ENCODE assay signal across 8 cellular contexts in genomic region chr19:40056505-40056904, GRCh38. TPM values are rescaled to one million over a fixed set of nuclear protein-coding genes. Genes with fewer than 3 reads are reported as not detected.
A peak's percentile ranks its signal among the peaks of the same experiment; 100 is the strongest.
DNase-seq lines count a peak whose midpoint lies in the region; ATAC-seq, FAIRE-seq and TF ChIP-seq lines count a peak whose summit lies in the region.

No MANE protein-coding gene starts in this region.

- H3K79me1 ChIP-seq in H1 (ENCODE audit: low read depth, low read length) (no peaks in the 10 kb centered on the region; the same call in 1 of the 2 replicates), neuronal stem cell (ENCODE audit: low read depth, low read length) (peaks cover 2% of the 10 kb centered on the region)

- H3K9ac ChIP-seq in OCI-LY1 (ENCODE audit: low read length): peak overlapping the region; percentile 80
- H3K9ac ChIP-seq in H1 (replicated peaks in 1 of 4; ENCODE audit: extremely low read depth in 1 of 4, low read depth in 3 of 4, low read length in 3 of 4): no peak overlapping the region; a peak in 2 of 7 replicates
- no peak overlapping the region for H3K9ac ChIP-seq in neuronal stem cell (ENCODE audit: low read depth, low read length, poor library complexity)

- peak overlapping the region; percentile 72 for H3K4me3 ChIP-seq in CD8-positive, alpha-beta T cell (ENCODE audit: low read depth, low read length)
- H3K4me3 ChIP-seq in OCI-LY1 (ENCODE audit: low read depth, low read length, poor library complexity, severe bottlenecking) (peak overlapping the region; percentile 87), H1 (ENCODE audit: extremely low read depth in 1 of 4, insufficient read depth in 2 of 4, low read depth in 3 of 4, low read length in 4 of 4) (peak overlapping the region; percentile 89 to 96 (median 94)), neuronal stem cell (ENCODE audit: low read length in 2 of 2) (peak overlapping the region; percentile 88 to 94)

- peaks cover 7% of the 10 kb centered on the region for H3K23me2 ChIP-seq in H1 (ENCODE audit: low read depth, low read length)

- H3K9me3 Mint-ChIP-seq in CD8-positive, alpha-beta T cell: peaks cover 18% of the 10 kb centered on the region

- TF ChIP-seq EP300 in H1 (IDR thresholded peaks at IDR 0.05; ENCODE audit: borderline replicate concordance in 1 of 2, low read depth in 2 of 2, low read length in 2 of 2): no peak

- H4K20me1 ChIP-seq in OCI-LY1 (ENCODE audit: insufficient read depth, low read length) (no peaks in the 10 kb centered on the region), H1 (replicated peaks in 1 of 2; ENCODE audit: control insufficient read depth in 1 of 2, insufficient read depth in 2 of 2, low read length in 2 of 2) (no peaks in the 10 kb centered on the region)

- peaks cover 56% of the 10 kb centered on the region for H3K4me1 Mint-ChIP-seq in CD8-positive, alpha-beta T cell (ENCODE audit: low read depth)

- H4K91ac ChIP-seq in H1 (replicated peaks; ENCODE audit: insufficient read length, low read length) (no peak overlapping the region), neuronal stem cell (ENCODE audit: low read depth, low read length, poor library complexity) (no peak overlapping the region)

- H3K36me3 Mint-ChIP-seq in CD8-positive, alpha-beta T cell: peaks cover 35% of the 10 kb centered on the region

- H2AK5ac ChIP-seq in H1 (ENCODE audit: low read depth, low read length) (no peak overlapping the region), neuronal stem cell (ENCODE audit: low read depth, low read length) (no peak overlapping the region)

- H2AFZ ChIP-seq in OCI-LY1 (ENCODE audit: low read length) (peak overlapping the region; percentile 33), H1 (ENCODE audit: low read length) (peak overlapping the region; percentile 88), neuronal stem cell (ENCODE audit: low read length) (peak overlapping the region; percentile 97)

- H2BK15ac ChIP-seq in H1 (ENCODE audit: low read length): no peak overlapping the region
- no peak overlapping the region for H2BK15ac ChIP-seq in neuronal stem cell (ENCODE audit: low read length)

- ATAC-seq in CD8-positive, alpha-beta T cell: no peak
- ATAC-seq in GM19452 (IDR thresholded peaks at IDR 0.05; ENCODE audit: unreplicated experiment) (no peak), GM18907 (IDR thresholded peaks at IDR 0.05; ENCODE audit: unreplicated experiment) (no peak), HG03354 (IDR thresholded peaks at IDR 0.05; ENCODE audit: poor library complexity, severe bottlenecking, unreplicated experiment) (no peak)

- H3K4me1 ChIP-seq in CD8-positive, alpha-beta T cell (ENCODE audit: insufficient read depth, low read length): peaks cover 21% of the 10 kb centered on the region
- H3K4me1 ChIP-seq in OCI-LY1 (ENCODE audit: insufficient read depth, low read length, severe bottlenecking) (peaks cover 19% of the 10 kb centered on the region), H1 (replicated peaks in 1 of 4; ENCODE audit: control insufficient read depth in 3 of 4, insufficient read depth in 4 of 4, low read length in 3 of 4) (peaks cover 0 to 6% (median 0%) of the 10 kb centered on the region in 4 experiments; a peak in 1 of 7 replicates), neuronal stem cell (ENCODE audit: control insufficient read depth in 2 of 2, insufficient read depth in 1 of 2, low read depth in 1 of 2, low read length in 2 of 2) (peaks cover 0 to 3% of the 10 kb centered on the region in 2 donors)

- no peaks in the 10 kb centered on the region for H3K36me3 ChIP-seq in CD8-positive, alpha-beta T cell (ENCODE audit: insufficient read depth, low read length)
- H3K36me3 ChIP-seq in OCI-LY1 (ENCODE audit: insufficient read depth, low read length) (peaks cover 9% of the 10 kb centered on the region), H1 (ENCODE audit: control insufficient read depth in 2 of 4, insufficient read depth in 4 of 4, low read length in 3 of 4) (no peaks in the 10 kb centered on the region), neuronal stem cell (replicated peaks in 1 of 2; ENCODE audit: control insufficient read depth in 2 of 2, insufficient read depth in 2 of 2, low read length in 2 of 2) (peaks cover 0 to 2% of the 10 kb centered on the region in 2 donors)

- H4K8ac ChIP-seq in H1 (ENCODE audit: extremely low read depth, insufficient read depth, low read length): no peak overlapping the region
- H4K8ac ChIP-seq in neuronal stem cell (ENCODE audit: low read depth, low read length): no peak overlapping the region

- H3K4me2 ChIP-seq in OCI-LY1 (ENCODE audit: low read length): peak overlapping the region; percentile 79
- H3K4me2 ChIP-seq in H1 (ENCODE audit: insufficient read depth in 1 of 2, low read depth in 2 of 2, low read length in 2 of 2): peak overlapping the region; percentile 83 to 97
- H3K4me2 ChIP-seq in neuronal stem cell (ENCODE audit: insufficient read depth, low read length, poor library complexity, severe bottlenecking): peak overlapping the region; percentile 70

- H3K27me3 Mint-ChIP-seq in CD8-positive, alpha-beta T cell (ENCODE audit: low read depth): peaks cover 8% of the 10 kb centered on the region

- peak overlapping the region; percentile 78 for H3K27ac ChIP-seq in CD8-positive, alpha-beta T cell (ENCODE audit: low read depth, low read length)
- H3K27ac ChIP-seq in OCI-LY1 (ENCODE audit: low read depth, low read length, poor library complexity, severe bottlenecking) (peak overlapping the region; percentile 61), H1 (ENCODE audit: low read depth, low read length) (no peak overlapping the region), neuronal stem cell (replicated peaks; ENCODE audit: low read length) (no peak overlapping the region)

- no peak overlapping the region for H2BK20ac ChIP-seq in H1 (ENCODE audit: low read length)

- H3K79me2 ChIP-seq in OCI-LY1 (ENCODE audit: insufficient read depth, low read length): peaks cover 8% of the 10 kb centered on the region
- H3K79me2 ChIP-seq in H1 (ENCODE audit: control insufficient read depth in 1 of 2, insufficient read depth in 2 of 2, low read length in 2 of 2): peaks cover 0 to 41% of the 10 kb centered on the region in 2 experiments; a peak in 2 of 4 replicates

- 29% methylated on average over 6 of the region's 7 CpGs; no CpG with 5 or more reads in 1 of the 2 experiments for WGBS in H1 (ENCODE audit: extremely low coverage in 1 of 2, insufficient coverage in 1 of 2, insufficient read length in 1 of 2, insufficient replicate concordance in 2 of 2, low coverage in 1 of 2, low lambda C conversion rate in 2 of 2, missing lambda C conversion rate in 1 of 2), 2 experiments
- no CpG with 5 or more reads among the region's 7 CpGs for WGBS in neuronal stem cell (ENCODE audit: extremely low coverage in 2 of 2, insufficient read length in 2 of 2, insufficient replicate concordance in 1 of 2), 2 donors

- TF ChIP-seq POLR2A in H1 (IDR thresholded peaks at IDR 0.05; ENCODE audit: control extremely low read depth in 1 of 2, low read depth in 2 of 2, low read length in 2 of 2): no peak

- H3K4me3 Mint-ChIP-seq in CD8-positive, alpha-beta T cell: peak overlapping the region; percentile 100

- intact Hi-C loops in CD8-positive, alpha-beta T cell (cut with DNase I, micrococcal nuclease): loop anchor here (1.0 to 2.0 kb wide), 5 partner anchors 34 to 228 kb away; partner anchors contain the start of genes AKT2 (in 1 of the 2), MAP3K10 (in 1 of the 2), ZNF546 (in 1 of the 2) and ZNF780A (in 1 of the 2)

- H3K4ac ChIP-seq in H1 (replicated peaks; ENCODE audit: insufficient read length, low read depth, low read length): no peak overlapping the region
- no peak overlapping the region for H3K4ac ChIP-seq in neuronal stem cell (ENCODE audit: low read length)

- CTCF ChIA-PET in CD8-positive, alpha-beta T cell (lab: Charles Lee): no interaction called here
- CTCF ChIA-PET in H1 (lab: Charles Lee; ENCODE audit: partially characterized antibody): no interaction called here

- no peak overlapping the region for H3K18ac ChIP-seq in H1 (ENCODE audit: extremely low read depth, low read length)
- no peak overlapping the region for H3K18ac ChIP-seq in neuronal stem cell (ENCODE audit: low read length)

- H3K23ac ChIP-seq in H1 (ENCODE audit: insufficient read length) (no peak overlapping the region), neuronal stem cell (ENCODE audit: low read depth, low read length, poor library complexity) (no peak overlapping the region)

- H3K56ac ChIP-seq in H1 (replicated peaks; ENCODE audit: insufficient read length, low read depth, low read length): no peak overlapping the region

- no peak overlapping the region for H4K5ac ChIP-seq in H1 (ENCODE audit: insufficient read length, low read depth, low read length)

- no peaks in the 10 kb centered on the region for H3K27me3 ChIP-seq in CD8-positive, alpha-beta T cell (ENCODE audit: insufficient read depth, low read length)
- H3K27me3 ChIP-seq in OCI-LY1 (ENCODE audit: insufficient read depth, low read length): no peaks in the 10 kb centered on the region
- no peaks in the 10 kb centered on the region for H3K27me3 ChIP-seq in H1 (replicated peaks in 1 of 4; ENCODE audit: control insufficient read depth in 3 of 4, extremely low read depth in 1 of 4, insufficient read depth in 3 of 4, low read length in 3 of 4)
- H3K27me3 ChIP-seq in neuronal stem cell (ENCODE audit: control insufficient read depth in 3 of 3, insufficient read depth in 3 of 3, low read depth in 1 of 3, low read length in 3 of 3): no peaks in the 10 kb centered on the region

- H2BK12ac ChIP-seq in H1 (ENCODE audit: low read depth, low read length) (no peak overlapping the region), neuronal stem cell (ENCODE audit: low read length) (no peak overlapping the region)

- no peak overlapping the region for H2BK120ac ChIP-seq in H1 (replicated peaks; ENCODE audit: low read depth, low read length)
- H2BK120ac ChIP-seq in neuronal stem cell (ENCODE audit: low read depth, low read length): no peak overlapping the region

- FAIRE-seq in H1 (lab: Jason Lieb, UNC): no peak

- no peaks in the 10 kb centered on the region for H3F3A ChIP-seq in OCI-LY1 (ENCODE audit: insufficient read depth, low read length)

- H3K9me3 ChIP-seq in CD8-positive, alpha-beta T cell (ENCODE audit: low read length): no peaks in the 10 kb centered on the region
- H3K9me3 ChIP-seq in OCI-LY1 (ENCODE audit: low read length): peaks cover 23% of the 10 kb centered on the region
- peaks cover 2 to 9% of the 10 kb centered on the region in 2 experiments; a peak in 2 of 4 replicates for H3K9me3 ChIP-seq in H1 (ENCODE audit: insufficient read depth in 2 of 2, low read depth in 1 of 2, low read length in 1 of 2)
- H3K9me3 ChIP-seq in neuronal stem cell (replicated peaks in 1 of 2; ENCODE audit: control insufficient read depth in 2 of 2, insufficient read depth in 1 of 2, low read depth in 1 of 2, low read length in 2 of 2): peaks cover 0 to 65% of the 10 kb centered on the region in 2 donors

- no peak for TF ChIP-seq RAD21 in H1 (IDR thresholded peaks at IDR 0.05 in 1 of 2, conservative IDR thresholded peaks at IDR 0.05 in 1 of 2; ENCODE audit: low read depth in 2 of 2, low read length in 2 of 2)

- no peak overlapping the region for H3K14ac ChIP-seq in H1 (ENCODE audit: insufficient read length)
- H3K14ac ChIP-seq in neuronal stem cell (ENCODE audit: low read length): no peak overlapping the region

- H2BK5ac ChIP-seq in H1 (ENCODE audit: low read depth, low read length): no peak overlapping the region
- no peak overlapping the region for H2BK5ac ChIP-seq in neuronal stem cell (ENCODE audit: low read length)

- H3K27ac Mint-ChIP-seq in CD8-positive, alpha-beta T cell: peak overlapping the region; percentile 99

- POLR2A ChIA-PET in CD8-positive, alpha-beta T cell (lab: Charles Lee): interaction anchor here (0.6 to 1.8 kb wide), 3 partner anchors 34 to 611 kb away, joined by 3 to 12 read pairs (median 3); partner anchors contain the start of gene ZNF780A
- POLR2A ChIA-PET in H1 (lab: Charles Lee; ENCODE audit: partially characterized antibody): interaction anchor here (1.5 to 2.9 kb wide), 3 partner anchors 10 to 34 kb away, joined by 4 to 8 read pairs (median 8); partner anchors contain the start of gene ZNF780A

- TF ChIP-seq CTCF in CD8-positive, alpha-beta T cell (IDR thresholded peaks at IDR 0.05): no peak
- TF ChIP-seq CTCF in OCI-LY1 (IDR thresholded peaks at IDR 0.05; ENCODE audit: low read length): no peak
- no peak for TF ChIP-seq CTCF in H1 (IDR thresholded peaks at IDR 0.05; ENCODE audit: control extremely low read depth in 1 of 3, insufficient read depth in 1 of 3, low read depth in 1 of 3, low read length in 3 of 3)

- no peak for DNase-seq in CD8-positive, alpha-beta T cell
- DNase-seq in H1 (ENCODE audit: low read depth in 1 of 2, low spot score in 2 of 2): no peak
- DNase-seq in neuronal stem cell (ENCODE audit: low spot score): no peak
- DNase-seq in SKM-1 (lab: John Stamatoyannopoulos, UW; ENCODE audit: unreplicated experiment): no peak

- no peaks in the 10 kb centered on the region for H3K9me2 ChIP-seq in OCI-LY1 (ENCODE audit: low read depth, low read length)

RNA-seq across cellular contexts. Expression of gene ZNF780B, which starts 0.5 kb away (rescaled TPM):
- total RNA-seq in CD8-positive, alpha-beta T cell: 10 to 100 TPM in 1 of 2 experiments, 1 to 10 TPM in 1; 9.8 to 14.8 TPM
- 17.1 and 22.4 TPM in 2 replicates for total RNA-seq in H1 (2021; fragmentation: NEBNext Ultra II Directional; extraction: Animal tissue kit (Norgen Biotek cat#: 25700))
- 2.2 and 3.1 TPM in 2 replicates for polyA plus RNA-seq in H1 (2011; rRNA removed)
- polyA plus RNA-seq in H1 (2011; cell fraction: cytosol; rRNA removed): 3.9 TPM
- 7.1 TPM for polyA plus RNA-seq in H1 (2011; cell fraction: nucleus; rRNA removed)
- polyA plus RNA-seq in H1 (2012, experiment 1 of 2): 8.3 to 15.9 TPM (median 9.9 TPM) in 4 replicates
- polyA plus RNA-seq in H1 (2012, experiment 2 of 2): 0.17 TPM
- polyA plus RNA-seq in H1 (2013, experiment 1 of 2): 8.8 TPM
- 7.8 TPM for polyA plus RNA-seq in H1 (2013, experiment 2 of 2)
- polyA minus RNA-seq in H1 (2011; rRNA and poly(A)+ RNA removed): 27.0 and 30.6 TPM in 2 replicates
- 5.3 TPM for polyA minus RNA-seq in H1 (2011; cell fraction: cytosol; rRNA and poly(A)+ RNA removed)
- 33.5 TPM for polyA minus RNA-seq in H1 (2011; cell fraction: nucleus; rRNA and poly(A)+ RNA removed)
- polyA plus RNA-seq in neuronal stem cell (2013, experiment 1 of 2): 6.4 TPM
- polyA plus RNA-seq in neuronal stem cell (2013, experiment 2 of 2): 7.4 TPM

RNA-seq across cellular contexts. Expression of gene ZNF780A, which starts 34.2 kb away (rescaled TPM):
- 10 to 100 TPM; 10.6 to 11.6 TPM for total RNA-seq in CD8-positive, alpha-beta T cell
- total RNA-seq in H1 (2021; fragmentation: NEBNext Ultra II Directional; extraction: Animal tissue kit (Norgen Biotek cat#: 25700)): 11.0 and 12.0 TPM in 2 replicates
- 3.5 and 3.9 TPM in 2 replicates for polyA plus RNA-seq in H1 (2011; rRNA removed)
- polyA plus RNA-seq in H1 (2011; cell fraction: cytosol; rRNA removed): 6.0 TPM
- polyA plus RNA-seq in H1 (2011; cell fraction: nucleus; rRNA removed): 4.1 TPM
- polyA plus RNA-seq in H1 (2012, experiment 1 of 2): 5.2 to 10.9 TPM (median 9.6 TPM) in 4 replicates
- polyA plus RNA-seq in H1 (2012, experiment 2 of 2): 1.6 TPM
- 9.6 TPM for polyA plus RNA-seq in H1 (2013, experiment 1 of 2)
- 10.8 TPM for polyA plus RNA-seq in H1 (2013, experiment 2 of 2)
- 12.2 and 17.6 TPM in 2 replicates for polyA minus RNA-seq in H1 (2011; rRNA and poly(A)+ RNA removed)
- 4.6 TPM for polyA minus RNA-seq in H1 (2011; cell fraction: cytosol; rRNA and poly(A)+ RNA removed)
- polyA minus RNA-seq in H1 (2011; cell fraction: nucleus; rRNA and poly(A)+ RNA removed): 14.7 TPM
- 10.7 TPM for polyA plus RNA-seq in neuronal stem cell (2013, experiment 1 of 2)
- 11.4 TPM for polyA plus RNA-seq in neuronal stem cell (2013, experiment 2 of 2)

RNA-seq across cellular contexts. Expression of gene ZNF546, which starts 59.6 kb away (rescaled TPM):
- 1 to 10 TPM; 1.6 to 2.4 TPM for total RNA-seq in CD8-positive, alpha-beta T cell
- total RNA-seq in H1 (2021; fragmentation: NEBNext Ultra II Directional; extraction: Animal tissue kit (Norgen Biotek cat#: 25700)): 1.1 and 1.9 TPM in 2 replicates
- 0.05 and 0.21 TPM in 2 replicates for polyA plus RNA-seq in H1 (2011; rRNA removed)
- 0.22 TPM for polyA plus RNA-seq in H1 (2011; cell fraction: cytosol; rRNA removed)
- polyA plus RNA-seq in H1 (2011; cell fraction: nucleus; rRNA removed): 0.13 TPM
- polyA plus RNA-seq in H1 (2012, experiment 1 of 2): 0.48 to 1.1 TPM (median 0.63 TPM) in 4 replicates
- polyA plus RNA-seq in H1 (2012, experiment 2 of 2): not detected
- 0.49 TPM for polyA plus RNA-seq in H1 (2013, experiment 1 of 2)
- 0.35 TPM for polyA plus RNA-seq in H1 (2013, experiment 2 of 2)
- polyA minus RNA-seq in H1 (2011; rRNA and poly(A)+ RNA removed): 1.6 and 2.2 TPM in 2 replicates
- 1.7 TPM for polyA minus RNA-seq in H1 (2011; cell fraction: cytosol; rRNA and poly(A)+ RNA removed)
- polyA minus RNA-seq in H1 (2011; cell fraction: nucleus; rRNA and poly(A)+ RNA removed): 3.0 TPM
- polyA plus RNA-seq in neuronal stem cell (2013, experiment 1 of 2): 0.93 TPM
- polyA plus RNA-seq in neuronal stem cell (2013, experiment 2 of 2): 0.83 TPM

Comparison
In these comparisons a context has a peak if more than half of its experiments do, and no peak if none do; other contexts are left out.
1. H3K27ac ChIP-seq: peak in CD8-positive, alpha-beta T cell (single experiment) and OCI-LY1 (single experiment); none in H1 (single experiment) and neuronal stem cell (single experiment).
2. H2AFZ ChIP-seq: peak in every context shown above with its lines; median percentile 97 in neuronal stem cell; 88 in H1; 33 in OCI-LY1.
3. Peak in every context shown above with its lines, with median percentiles within 50 percentile points of each other: H3K4me3 ChIP-seq and H3K4me2 ChIP-seq.